ENCODE assay signal across 10 cellular contexts in the genomic region with DNA sequence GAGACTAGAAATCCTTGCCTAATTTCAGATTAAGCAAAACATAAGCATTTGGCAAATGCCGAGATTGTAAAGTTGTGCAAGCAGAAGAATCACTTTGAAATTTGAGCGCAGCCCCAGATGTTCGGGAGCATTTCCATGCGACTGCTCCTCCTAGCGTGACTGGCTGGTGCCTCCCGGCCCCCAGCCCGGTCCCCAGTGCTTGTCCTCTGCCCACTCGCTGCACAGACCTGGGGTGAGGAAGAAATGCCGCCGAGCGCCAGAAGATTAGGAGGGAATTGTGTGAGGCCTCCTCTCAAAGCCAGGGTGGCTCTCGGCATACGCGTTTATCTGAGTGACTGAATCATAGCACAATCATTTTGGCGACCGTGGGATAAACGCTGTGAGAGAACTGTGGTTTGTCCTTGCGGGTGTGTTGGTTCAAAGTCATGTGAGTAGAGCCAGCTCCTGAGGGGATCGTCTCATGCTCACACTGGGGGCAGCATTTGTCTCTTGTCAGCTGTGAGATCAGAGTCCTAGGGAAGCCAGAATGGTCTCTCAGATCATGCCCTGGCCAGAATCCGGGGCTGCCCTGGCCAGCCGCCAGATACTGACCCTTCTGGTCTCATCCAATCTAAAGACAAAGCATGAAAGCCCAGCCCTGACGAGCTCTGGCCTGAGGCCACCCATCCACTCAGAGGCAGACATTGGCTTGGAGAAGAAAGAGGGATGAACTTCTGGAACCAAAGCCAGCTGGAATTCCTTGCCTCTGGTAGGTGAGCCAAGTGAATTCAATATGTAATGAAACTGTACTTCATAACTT.
DNase-seq lines count a peak whose midpoint lies in the region; ATAC-seq and FAIRE-seq lines count a peak whose summit lies in the region.
"Had no signal": no experiment of that assay in that cellular context is flagged by ENCODE, and none has a peak within 500 bp of the region (broad histone marks: within the 10 kb centered on the region; RNA-seq: fewer than 3 reads in every experiment).

No MANE protein-coding gene starts in this region.

- peak overlapping the region; percentile 28 for H3K27ac ChIP-seq in urinary bladder (ENCODE audit: low read depth)

- H3K4me1 ChIP-seq in urinary bladder (ENCODE audit: insufficient read depth), result no peaks in the 10 kb centered on the region

- WGBS in urinary bladder, result 16% methylated on average over 22 of the region's 22 CpGs

- H3K4me3 ChIP-seq in urinary bladder (ENCODE audit: low read depth, low read length), result no peak overlapping the region

- H3K36me3 ChIP-seq in urinary bladder (ENCODE audit: insufficient read depth), result no peaks in the 10 kb centered on the region

- DNase-seq in NCI-H510A treated with DMSO at 0.1 percent for 48 hours (lab: John Stamatoyannopoulos, UW), result peak; percentile 49
- DNase-seq in NCI-H510A (lab: John Stamatoyannopoulos, UW), result no peak
- DNase-seq in myocyte (ENCODE audit: low read depth), result peak; percentile 97
- no peak for DNase-seq in urothelium cell line (ENCODE audit: low spot score)
- DNase-seq: activated T-cell treated with anti-CD3 and anti-CD28 coated beads, Interleukin-2, amount 50 U/mL, for 24 hours; NCI-H187 treated with DMSO at 0.1 percent for 48 hours had no signal

- FAIRE-seq in urothelium cell line (lab: Jason Lieb, UNC), result no peak

- ATAC-seq in esophagus mucosa, result peak; percentile 16
- ATAC-seq in HG03095 (IDR thresholded peaks at IDR 0.05; ENCODE audit: unreplicated experiment), result no peak
- ATAC-seq in HG02571 (IDR thresholded peaks at IDR 0.05; ENCODE audit: unreplicated experiment), result no peak

Comparison
In these comparisons a context has a peak if more than half of its experiments do, and no peak if none do; other contexts are left out.
1. DNase-seq: peak in NCI-H510A treated with DMSO at 0.1 percent for 48 hours (single experiment) and myocyte (single experiment); none in NCI-H510A (single experiment) and urothelium cell line (single experiment).